8 cellular contexts compared by ENCODE assay signal in genomic region chr15:78308422-78309021, GRCh38. TPM values are rescaled to one million over a fixed set of nuclear protein-coding genes. Genes with fewer than 3 reads are reported as not detected.
DNase-seq lines count a peak whose midpoint lies in the region; ATAC-seq and TF ChIP-seq lines count a peak whose summit lies in the region.

No MANE protein-coding gene starts in this region.

- peak overlapping the region; percentile 93 for H2AFZ ChIP-seq in OCI-LY3 (ENCODE audit: low read depth, low read length)

- no peaks in the 10 kb centered on the region for H4K20me1 ChIP-seq in OCI-LY3 (ENCODE audit: insufficient read depth, low read length)

- no peaks in the 10 kb centered on the region for H3K27me3 ChIP-seq in OCI-LY3 (ENCODE audit: low read depth, low read length)

- H3K27ac ChIP-seq in OCI-LY3 (ENCODE audit: low read length), result no peak overlapping the region

- peak overlapping the region; percentile 73 for H3K4me2 ChIP-seq in OCI-LY3 (ENCODE audit: low read length)

- DNase-seq in DMS79 (lab: John Stamatoyannopoulos, UW) (peak; percentile 10), foreskin melanocyte (peak; percentile 50), occipital lobe (lab: John Stamatoyannopoulos, UW) (peak; percentile 31)
- DNase-seq in Jurkat, Clone E6-1 (ENCODE audit: low read depth, low spot score), result peak; percentile 33
- peak; percentile 8 for DNase-seq in activated T-helper 9 cell treated with anti-CD3 and anti-CD28 coated beads, Interleukin-2, amount 50 U/mL, for 16 hours (ENCODE audit: low read depth)

- no peaks in the 10 kb centered on the region for H3K79me2 ChIP-seq in OCI-LY3 (ENCODE audit: low read length)

- peaks cover 11% of the 10 kb centered on the region for H3K4me1 ChIP-seq in OCI-LY3 (ENCODE audit: low read length)

- H3K4me3 ChIP-seq in Jurkat, Clone E6-1 (ENCODE audit: low read length), result no peak overlapping the region
- H3K4me3 ChIP-seq in OCI-LY3 (ENCODE audit: low read length), result peak overlapping the region; percentile 55

- TF ChIP-seq CTCF in OCI-LY3 (IDR thresholded peaks at IDR 0.05; ENCODE audit: low read depth, low read length), result peak; percentile 97

- H3K9ac ChIP-seq in OCI-LY3 (ENCODE audit: low read length), result peak overlapping the region; percentile 18; the same call in 1 of the 2 replicates

- no peaks in the 10 kb centered on the region for H3K9me3 ChIP-seq in OCI-LY3 (ENCODE audit: insufficient read depth, low read length)

- no peak for ATAC-seq in HG02763 (IDR thresholded peaks at IDR 0.05; ENCODE audit: unreplicated experiment)
- no peak for ATAC-seq in GM18517 (IDR thresholded peaks at IDR 0.05; ENCODE audit: unreplicated experiment)

- H3K36me3 ChIP-seq in OCI-LY3 (replicated peaks; ENCODE audit: low read depth, low read length), result no peaks in the 10 kb centered on the region

RNA-seq across cellular contexts. Expression of gene SKIC8, which starts 9.1 kb away (rescaled TPM):
- 138 TPM for polyA plus RNA-seq in Jurkat, Clone E6-1 (2012; ENCODE audit: insufficient read depth, insufficient read length)
- total RNA-seq in occipital lobe, result 55.4 TPM

RNA-seq across cellular contexts. Expression of gene CRABP1, which starts 31.6 kb away (rescaled TPM):
- not detected for polyA plus RNA-seq in Jurkat, Clone E6-1 (2012; ENCODE audit: insufficient read depth, insufficient read length)
- total RNA-seq in occipital lobe, result 10.5 TPM

RNA-seq across cellular contexts. Expression of gene DNAJA4, which starts 44.2 kb away (rescaled TPM):
- polyA plus RNA-seq in Jurkat, Clone E6-1 (2012; ENCODE audit: insufficient read depth, insufficient read length), result 0.38 TPM
- total RNA-seq in occipital lobe, result 30.4 TPM
